In the genomic region with DNA sequence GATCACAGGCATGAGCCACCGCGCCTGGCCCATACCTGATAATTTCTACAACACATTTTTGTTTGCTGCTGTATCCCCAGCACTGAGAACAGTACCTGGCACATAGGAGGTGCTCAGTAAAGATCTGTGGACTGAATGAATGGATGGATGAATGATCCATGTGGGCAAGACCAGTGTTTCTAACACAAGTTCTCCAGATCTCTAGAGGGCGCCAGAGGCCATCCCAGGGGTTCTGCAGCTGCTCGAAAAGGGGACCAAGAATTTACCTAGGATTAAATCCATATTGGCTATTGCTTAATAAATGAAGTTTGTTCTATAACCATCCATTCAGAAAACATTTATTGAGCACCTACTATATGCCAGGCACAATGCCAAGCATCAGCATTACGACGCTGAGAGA, we compare ENCODE assay signal across 8 cellular contexts.
DNase-seq lines count a peak whose midpoint lies in the region; ATAC-seq and TF ChIP-seq lines count a peak whose summit lies in the region.

No MANE protein-coding gene starts in this region.

- TF ChIP-seq CTCF in 22Rv1 (IDR thresholded peaks at IDR 0.05), result peak; percentile 65
- no peak for TF ChIP-seq CTCF in left lung (IDR thresholded peaks at IDR 0.05)

- ATAC-seq in HG03097 (IDR thresholded peaks at IDR 0.05; ENCODE audit: low FRiP score, unreplicated experiment) (no peak), GM19455 (IDR thresholded peaks at IDR 0.05; ENCODE audit: unreplicated experiment) (no peak), left lung (no peak)

- no peak overlapping the region for H3K4me3 ChIP-seq in left lung

- intact Hi-C loops in left lung (cut with DNase I), result no loop called here

- no peaks in the 10 kb centered on the region for H3K4me1 ChIP-seq in left lung

- peaks cover 0 to 80% of the 10 kb centered on the region in 2 donors for H3K27me3 ChIP-seq in left lung

- no peaks in the 10 kb centered on the region for H3K36me3 ChIP-seq in left lung

- DNase-seq in Daoy (ENCODE audit: low read depth), result peak; percentile 58
- DNase-seq in NCI-H128 (lab: John Stamatoyannopoulos, UW; ENCODE audit: unreplicated experiment), result peak; percentile 22
- peak; percentile 27 for DNase-seq in UCSD-AML1 (lab: John Stamatoyannopoulos, UW; ENCODE audit: unreplicated experiment)
- DNase-seq in iris pigment epithelial cell (ENCODE audit: low read depth), result peak; percentile 47
- no peak for DNase-seq in left lung

- H3K27ac ChIP-seq in 22Rv1 (no peak overlapping the region), left lung (no peak overlapping the region)

- H3K9me3 ChIP-seq in left lung, result no peaks in the 10 kb centered on the region

Comparison
In these comparisons a context has a peak if more than half of its experiments do, and no peak if none do; other contexts are left out.
1. DNase-seq: peak in Daoy (single experiment), NCI-H128 (single experiment), UCSD-AML1 (single experiment) and iris pigment epithelial cell (single experiment); none in left lung (0 of 2).